ENCODE assay signal across 9 cellular contexts in genomic region chr12:111840831-111841230, GRCh38. TPM values are rescaled to one million over a fixed set of nuclear protein-coding genes. Genes with fewer than 3 reads are reported as not detected.
DNase-seq lines count a peak whose midpoint lies in the region; ATAC-seq, FAIRE-seq and TF ChIP-seq lines count a peak whose summit lies in the region.
"Had no signal": no experiment of that assay in that cellular context is flagged by ENCODE, and none has a peak within 500 bp of the region (broad histone marks: within the 10 kb centered on the region; RNA-seq: fewer than 3 reads in every experiment).

No MANE protein-coding gene starts in this region.

- H3K14ac ChIP-seq in mesenchymal stem cell (ENCODE audit: low read length in 2 of 2): no peak overlapping the region

- 88% methylated on average over 11 of the region's 11 CpGs for WGBS in GM12878 (ENCODE audit: insufficient coverage, insufficient replicate concordance, low lambda C conversion rate, missing lambda C conversion rate)
- WGBS in mesenchymal stem cell: 65% methylated on average over 11 of the region's 11 CpGs
- 23 to 33% methylated on average over 11 of the region's 11 CpGs for WGBS in aorta, 2 donors

- peaks cover 2% of the 10 kb centered on the region for H3K79me1 ChIP-seq in mesenchymal stem cell (replicated peaks; ENCODE audit: low read length, poor library complexity, severe bottlenecking)

- no peak overlapping the region for H4K91ac ChIP-seq in mesenchymal stem cell (ENCODE audit: low read length)

- SMC1A ChIA-PET in GM12878 (lab: Charles Lee; ENCODE audit: uncharacterized antibody, unreplicated experiment): interaction anchor here (0.5 to 2.0 kb wide), 9 partner anchors 15 to 276 kb away, joined by 3 to 8 read pairs (median 4); partner anchors contain the start of genes ACAD10 and BRAP

- TF ChIP-seq EP300 in GM12878 (IDR thresholded peaks at IDR 0.05; ENCODE audit: borderline replicate concordance in 1 of 2, control insufficient read depth in 1 of 2, low read depth in 2 of 2, low read length in 2 of 2): no peak

- no peak for TF ChIP-seq RAD21 in GM12878 (IDR thresholded peaks at IDR 0.05; ENCODE audit: insufficient read depth, low read depth, low read length)

- H3K4me1 ChIP-seq in left ventricle myocardium inferior (peaks cover 63% of the 10 kb centered on the region), GM12878 (ENCODE audit: control insufficient read depth, insufficient read depth, low read length) (no peaks in the 10 kb centered on the region), mesenchymal stem cell (ENCODE audit: control insufficient read depth, insufficient read depth, low read depth, low read length) (peaks cover 11% of the 10 kb centered on the region), aorta (ENCODE audit: control insufficient read depth in 1 of 2, insufficient read depth in 2 of 2, low read length in 2 of 2) (no peaks in the 10 kb centered on the region)

- no peak overlapping the region for H2AFZ ChIP-seq in GM12878 (ENCODE audit: control insufficient read depth, low read depth, low read length)
- H2AFZ ChIP-seq in mesenchymal stem cell (ENCODE audit: low read depth, low read length): no peak overlapping the region

- CTCF ChIA-PET in GM12878 (lab: Yijun Ruan, JAX): interaction anchor here (0.7 to 2.6 kb wide), 7 partner anchors 14 to 573 kb away, joined by 3 to 14 read pairs (median 6); no protein-coding TSS in a partner anchor

- H3K27ac ChIP-seq in left ventricle myocardium inferior (replicated peaks): peak overlapping the region; percentile 98
- peak overlapping the region; percentile 88; the same call in 1 of the 2 replicates for H3K27ac ChIP-seq in GM12878 (ENCODE audit: control insufficient read depth, insufficient read depth)
- no peak overlapping the region for H3K27ac ChIP-seq in mesenchymal stem cell (ENCODE audit: low read length, poor library complexity, severe bottlenecking)
- H3K27ac ChIP-seq in aorta (ENCODE audit: low read depth in 1 of 2, low read length in 2 of 2): peak overlapping the region in 1 of 2 donors; percentile 18

- H4K20me1 ChIP-seq in GM12878 (ENCODE audit: control insufficient read depth, insufficient read depth): no peaks in the 10 kb centered on the region

- no peak overlapping the region for H2BK15ac ChIP-seq in mesenchymal stem cell (ENCODE audit: low read depth, poor library complexity, severe bottlenecking)

- in situ Hi-C loops in GM12878 (cut with MboI): no loop called here

- H3K9me3 ChIP-seq in left ventricle myocardium inferior (replicated peaks) (no peaks in the 10 kb centered on the region), GM12878 (replicated peaks; ENCODE audit: control insufficient read depth, insufficient read depth, low read length) (no peaks in the 10 kb centered on the region), mesenchymal stem cell (ENCODE audit: control insufficient read depth, low read length) (no peaks in the 10 kb centered on the region), aorta (ENCODE audit: control insufficient read depth, low read length) (no peaks in the 10 kb centered on the region)

- no peak overlapping the region for H2BK120ac ChIP-seq in mesenchymal stem cell (ENCODE audit: low read depth, low read length)

- H3K4me2 ChIP-seq in GM12878 (ENCODE audit: control insufficient read depth, insufficient read depth) (peak overlapping the region; percentile 14), mesenchymal stem cell (ENCODE audit: low read length, poor library complexity, severe bottlenecking) (peak overlapping the region; percentile 85)

- H3K4me3 ChIP-seq in left ventricle myocardium inferior: peak overlapping the region; percentile 96
- peak overlapping the region; percentile 97 for H3K4me3 ChIP-seq in GM12878
- H3K4me3 ChIP-seq in mesenchymal stem cell (ENCODE audit: insufficient read depth in 1 of 2, low read depth in 1 of 2, low read length in 2 of 2): peak overlapping the region in 1 of 2 experiments; percentile 90
- peak overlapping the region; percentile 85 to 92 for H3K4me3 ChIP-seq in aorta (ENCODE audit: low read length in 2 of 2)

- TF ChIP-seq CTCF in left ventricle myocardium inferior (IDR thresholded peaks at IDR 0.05; ENCODE audit: borderline replicate concordance): no peak
- no peak for TF ChIP-seq CTCF in GM12878 (IDR thresholded peaks at IDR 0.05 in 2 of 3, conservative IDR thresholded peaks at IDR 0.05 in 1 of 3; ENCODE audit: control insufficient read depth in 2 of 3, extremely low read depth in 1 of 3, insufficient read depth in 1 of 3, low read depth in 3 of 3, low read length in 3 of 3)

- H3K36me3 ChIP-seq in left ventricle myocardium inferior: peaks cover 15% of the 10 kb centered on the region
- H3K36me3 ChIP-seq in GM12878 (ENCODE audit: control insufficient read depth in 2 of 2, insufficient read depth in 2 of 2, low read length in 1 of 2): no peaks in the 10 kb centered on the region; a peak in 1 of 4 replicates
- peaks cover 4 to 21% of the 10 kb centered on the region in 2 experiments for H3K36me3 ChIP-seq in mesenchymal stem cell (ENCODE audit: control insufficient read depth in 1 of 2, insufficient read depth in 2 of 2, low read depth in 1 of 2, low read length in 2 of 2)
- H3K36me3 ChIP-seq in aorta (ENCODE audit: control insufficient read depth in 1 of 2, insufficient read depth in 2 of 2, low read length in 1 of 2): no peaks in the 10 kb centered on the region

- POLR2A ChIA-PET in GM12878 (lab: Charles Lee): interaction anchor here (0.6 kb wide), 1 partner anchor 573 kb away, joined by 4 read pairs; no protein-coding TSS in a partner anchor

- no TSS peak for BruUV-seq in GM12878 (replicated peaks; lab: Mats Ljungman, UMichigan)

- peaks cover 57% of the 10 kb centered on the region for H3K79me2 ChIP-seq in GM12878 (ENCODE audit: control insufficient read depth, insufficient read depth, low read length)

- peak overlapping the region; percentile 91 for H3K9ac ChIP-seq in GM12878 (ENCODE audit: control insufficient read depth, insufficient read depth, low read length)
- peak overlapping the region; percentile 98 for H3K9ac ChIP-seq in mesenchymal stem cell (ENCODE audit: low read length)

- H3K23ac ChIP-seq in mesenchymal stem cell (ENCODE audit: low read length in 2 of 2): no peak overlapping the region

- FAIRE-seq in GM12878 (lab: Jason Lieb, UNC): no peak
- FAIRE-seq: GM18507 had no signal

- RAD21 ChIA-PET in GM12878 (lab: Charles Lee; ENCODE audit: unreplicated experiment): interaction anchor here (0.9 to 1.6 kb wide), 2 partner anchors 28 to 173 kb away, joined by 3 to 5 read pairs; partner anchors contain the start of genes ERP29 and TMEM116

- no peak overlapping the region for H2BK12ac ChIP-seq in mesenchymal stem cell (ENCODE audit: low read length in 2 of 2)

- H3K27me3 ChIP-seq in left ventricle myocardium inferior (ENCODE audit: low read depth) (no peaks in the 10 kb centered on the region), GM12878 (replicated peaks in 1 of 2; ENCODE audit: control insufficient read depth in 2 of 2, insufficient read depth in 2 of 2, low read length in 1 of 2) (no peaks in the 10 kb centered on the region), mesenchymal stem cell (ENCODE audit: control insufficient read depth in 1 of 2, insufficient read depth in 1 of 2, low read length in 2 of 2) (no peaks in the 10 kb centered on the region), aorta (ENCODE audit: control insufficient read depth in 1 of 2, insufficient read depth in 2 of 2, low read length in 1 of 2) (no peaks in the 10 kb centered on the region)

- intact Hi-C loops in left ventricle myocardium inferior (cut with micrococcal nuclease) (no loop called here), Right ventricle myocardium superior (cut with DNase I) (no loop called here), GM12878 (cut with micrococcal nuclease; ENCODE audit: unreplicated experiment) (loop anchor here (10.0 kb wide), 1 partner anchor 544 kb away; the partner anchor contains the start of gene HECTD4), aorta (cut with DNase I) (loop anchor here in 1 of 2 donors (5.0 kb wide), 1 partner anchor 74 kb away; the partner anchor contains the start of gene ALDH2)

- H3K4ac ChIP-seq in mesenchymal stem cell (ENCODE audit: low read depth in 1 of 2, low read length in 2 of 2): no peak overlapping the region

- no peak for TF ChIP-seq POLR2A in GM12878 (IDR thresholded peaks at IDR 0.05; ENCODE audit: low read depth, low read length)

- DNase-seq in left ventricle myocardium inferior (no peak), Right ventricle myocardium superior (no peak), GM12878 (ENCODE audit: low read depth, low spot score) (no peak), mesenchymal stem cell (no peak), aorta (no peak), NCI-H524 (lab: John Stamatoyannopoulos, UW) (no peak)
- DNase-seq in stimulated activated CD4-positive, alpha-beta T cell treated with anti-CD3 and anti-CD28 coated beads, Interleukin-4, amount 100 ng/mL, for 24 hours: no peak

- H2AK5ac ChIP-seq in mesenchymal stem cell (ENCODE audit: low read length, severe bottlenecking): no peak overlapping the region

- H3K18ac ChIP-seq in mesenchymal stem cell (ENCODE audit: low read depth in 1 of 2, low read length in 2 of 2): no peak overlapping the region

- no peak overlapping the region for H2BK5ac ChIP-seq in mesenchymal stem cell (ENCODE audit: low read depth, low read length, poor library complexity, severe bottlenecking)

- ATAC-seq in Right ventricle myocardium superior (ENCODE audit: poor library complexity) (no peak), GM12878 (no peak), aorta (ENCODE audit: low FRiP score) (no peak), GM21390 (IDR thresholded peaks at IDR 0.05; ENCODE audit: unreplicated experiment) (no peak)

- no peak overlapping the region for H4K8ac ChIP-seq in mesenchymal stem cell (ENCODE audit: low read length)

RNA-seq across cellular contexts. Expression of gene MAPKAPK5, which starts 1.2 kb away (rescaled TPM):
- total RNA-seq in left ventricle myocardium inferior (26.2 TPM), Right ventricle myocardium superior (25.5 TPM), GM12878 (2014; rRNA removed) (45.4 and 46.8 TPM in 2 replicates), GM12878 (2014; rRNA removed; fragmentation: Illumina TruSeq; extraction: Trizol) (40.8 and 42.5 TPM in 2 replicates), GM12878 (2021) (45.6 and 54.3 TPM in 2 replicates), aorta (10 to 100 TPM; 36.4 to 44.4 TPM)
- 146 and 153 TPM in 2 replicates for total RNA-seq in GM12878 (2013; cell fraction: nucleolus; rRNA removed)
- polyA plus RNA-seq in GM12878 (2011; ENCODE audit: low read depth): 15.0 TPM
- polyA plus RNA-seq in GM12878 (2011; rRNA removed) (50.4 and 50.6 TPM in 2 replicates), GM12878 (2014; fragmentation: Illumina TruSeq; extraction: Trizol) (39.7 and 39.9 TPM in 2 replicates), GM12878 (2014; fragmentation: Nextera tagmentation; extraction: Ambion mirVana) (10 to 100 TPM; 12.6 to 14.4 TPM), GM12878 (2014; rRNA removed) (42.2 and 48.6 TPM in 2 replicates), GM12878 (2016; fragmentation: Nextera tagmentation; extraction: Ambion mirVana) (10 to 100 TPM; 35.8 to 52.9 TPM), aorta (10 to 100 TPM; 21.3 to 25.4 TPM)
- 37.6 and 40.2 TPM in 2 replicates for polyA plus RNA-seq in GM12878 (2011; cell fraction: cytosol; rRNA removed)
- 58.5 and 67.3 TPM in 2 replicates for polyA plus RNA-seq in GM12878 (2011; cell fraction: nucleus; rRNA removed)
- 17.6 and 23.2 TPM in 2 replicates for polyA plus RNA-seq in GM12878 (2012)
- 45.6 and 55.0 TPM in 2 replicates for polyA minus RNA-seq in GM12878 (2011; rRNA and poly(A)+ RNA removed)
- 10.3 and 16.3 TPM in 2 replicates for polyA minus RNA-seq in GM12878 (2011; cell fraction: cytosol; rRNA and poly(A)+ RNA removed)
- 26.6 and 43.9 TPM in 2 replicates for polyA minus RNA-seq in GM12878 (2011; cell fraction: nucleus; rRNA and poly(A)+ RNA removed)
- 18.2 TPM for polyA plus RNA-seq in mesenchymal stem cell (2013, experiment 1 of 2)
- polyA plus RNA-seq in mesenchymal stem cell (2013, experiment 2 of 2): 18.5 TPM
